In genomic region chr2:234483568-234484251, GRCh38 we compare ENCODE assay signal across 9 cellular contexts. TPM values are rescaled to one million over a fixed set of nuclear protein-coding genes. Genes with fewer than 3 reads are reported as not detected.
DNase-seq lines count a peak whose midpoint lies in the region; ATAC-seq and TF ChIP-seq lines count a peak whose summit lies in the region.
"Had no signal": no experiment of that assay in that cellular context is flagged by ENCODE, and none has a peak within 500 bp of the region (broad histone marks: within the 10 kb centered on the region; RNA-seq: fewer than 3 reads in every experiment).

No MANE protein-coding gene starts in this region.

- H3K4me1 ChIP-seq in adrenal gland (replicated peaks in 1 of 2) = no peaks in the 10 kb centered on the region
- H3K4me1 ChIP-seq: parathyroid adenoma had no signal

- no peak overlapping the region for H3K4me3 ChIP-seq in adrenal gland

- H3K27ac ChIP-seq in adrenal gland = no peak overlapping the region
- H3K27ac ChIP-seq: parathyroid adenoma had no signal

- intact Hi-C loops in adrenal gland (cut with DNase I) = no loop called here

- peak; percentile 79 for DNase-seq in T follicular helper cell (ENCODE audit: low read depth)
- peak in 2 of 7 donors; percentile 23 to 30 for DNase-seq in adrenal gland
- peak; percentile 33 for DNase-seq in renal cortical epithelial cell (ENCODE audit: low read depth)
- no peak for DNase-seq in C1 segment of cervical spinal cord (lab: John Stamatoyannopoulos, UW)
- DNase-seq in GDM1 (lab: John Stamatoyannopoulos, UW) = no peak

- TF ChIP-seq CTCF in GM12873 (IDR thresholded peaks at IDR 0.05; ENCODE audit: insufficient read depth, low read depth, low read length, missing control alignments) (peak; percentile 79), adrenal gland (IDR thresholded peaks at IDR 0.05) (peak in 4 of 6 experiments; percentile 10 to 20 (median 12))

- ATAC-seq in HG02623 (IDR thresholded peaks at IDR 0.05; ENCODE audit: unreplicated experiment) (peak; percentile 68), HG03095 (IDR thresholded peaks at IDR 0.05; ENCODE audit: unreplicated experiment) (no peak)

- no peaks in the 10 kb centered on the region for H3K36me3 ChIP-seq in adrenal gland (replicated peaks in 1 of 2)

- 63 to 78% (median 70%) methylated on average over 6 to 9 of the region's 9 CpGs for WGBS in adrenal gland, 4 donors

- no peak for TF ChIP-seq POLR2A in adrenal gland (IDR thresholded peaks at IDR 0.05)

- no peaks in the 10 kb centered on the region for H3K27me3 ChIP-seq in adrenal gland

- no peaks in the 10 kb centered on the region for H3K9me3 ChIP-seq in adrenal gland (replicated peaks in 1 of 3)

RNA-seq across cellular contexts. Expression of gene ARL4C, which starts 13.2 kb away (rescaled TPM):
- total RNA-seq in adrenal gland = 10 to 100 TPM in 3 of 8 donors, 1 to 10 TPM in 5; 1.4 to 16.0 (median 8.5) TPM
- polyA plus RNA-seq in adrenal gland = 1 to 10 TPM; 3.1 to 8.8 (median 3.4) TPM
- total RNA-seq in renal cortical epithelial cell = 98.6 and 119 TPM in 2 replicates

Comparison
In these comparisons a context has a peak if more than half of its experiments do, and no peak if none do; other contexts are left out.
1. DNase-seq: peak in T follicular helper cell (single experiment) and renal cortical epithelial cell (single experiment); none in C1 segment of cervical spinal cord (0 of 14) and GDM1 (single experiment).